In the genomic region with DNA sequence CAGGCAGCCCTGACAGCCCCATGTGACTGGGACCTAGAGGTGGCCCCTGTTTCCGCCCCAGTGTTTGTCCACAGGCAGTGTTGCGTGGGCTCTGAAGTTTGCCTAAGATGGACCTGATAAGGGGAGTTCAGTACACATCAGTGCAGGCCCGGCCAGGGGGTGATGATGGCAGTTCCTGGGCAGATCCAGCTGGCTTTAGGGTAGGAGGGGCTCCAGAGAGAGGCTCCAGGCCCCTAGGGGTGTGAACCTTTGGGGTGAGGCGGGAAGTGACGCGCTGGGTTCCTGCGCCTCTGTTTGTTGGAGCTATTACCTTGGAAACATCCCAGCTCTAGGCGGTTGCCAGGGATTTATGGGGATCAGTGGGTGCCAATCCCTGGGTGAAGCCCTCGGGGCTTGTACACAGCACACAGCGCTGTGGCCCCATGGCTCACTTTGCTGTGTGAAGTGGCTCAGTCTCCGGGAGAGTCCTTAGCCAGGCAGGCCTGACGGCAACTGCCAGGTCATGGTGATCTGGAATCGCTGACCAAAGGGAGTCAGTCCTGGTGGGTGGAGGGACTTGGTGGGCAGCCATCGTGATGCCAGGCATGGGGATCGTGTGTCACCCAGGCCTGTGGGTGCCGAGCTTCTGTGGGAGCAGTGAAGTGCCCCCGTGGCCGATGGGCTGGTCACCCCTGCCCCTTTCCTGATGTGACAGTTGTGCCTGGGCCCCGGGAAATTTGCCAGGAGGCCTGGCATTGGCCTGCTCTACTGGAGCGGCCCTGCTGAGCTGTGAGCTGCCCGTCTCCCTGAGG, we compare ENCODE assay signal across 8 cellular contexts.
DNase-seq lines count a peak whose midpoint lies in the region; ATAC-seq and TF ChIP-seq lines count a peak whose summit lies in the region.

No MANE protein-coding gene starts in this region.

- H4K20me1 ChIP-seq in GM23248 (ENCODE audit: insufficient read depth) (no peaks in the 10 kb centered on the region), OCI-LY7 (ENCODE audit: insufficient read depth, low read length) (0 out of 2 replicates have a peak, but pooled peaks cover 6% of the 10 kb centered on the region)

- peaks cover 27% of the 10 kb centered on the region for H3F3A ChIP-seq in GM23248 (ENCODE audit: insufficient read depth)

- H3K9me3 Mint-ChIP-seq in activated CD8-positive, alpha-beta memory T cell treated with anti-CD3 and anti-CD28 coated beads, Interleukin-2, amount 10 ng/mL, durations not matched to agents 7 days and 5 days (ENCODE audit: low read depth) = no peaks in the 10 kb centered on the region

- H3K4me3 ChIP-seq in GM23248 (no peak overlapping the region), sigmoid colon (no peak overlapping the region), OCI-LY7 (ENCODE audit: low read depth, low read length, poor library complexity, severe bottlenecking) (no peak overlapping the region)

- H3K4me2 ChIP-seq in GM23248 (ENCODE audit: unreplicated experiment) (peak overlapping the region; percentile 65), OCI-LY7 (ENCODE audit: low read length) (no peak overlapping the region)

- H3K9me3 ChIP-seq in GM23248 (ENCODE audit: low read depth) (no peaks in the 10 kb centered on the region), sigmoid colon (no peaks in the 10 kb centered on the region), OCI-LY7 (ENCODE audit: low read length) (no peaks in the 10 kb centered on the region)

- intact Hi-C loops in sigmoid colon (cut with DNase I) (no loop called here), OCI-LY7 (cut with micrococcal nuclease; ENCODE audit: unreplicated experiment) (no loop called here)

- no TSS peak for BruUV-seq in OCI-LY7 (replicated peaks; lab: Mats Ljungman, UMichigan)

- no peak for ATAC-seq in activated CD8-positive, alpha-beta memory T cell treated with anti-CD3 and anti-CD28 coated beads, Interleukin-2, amount 10 ng/mL, durations not matched to agents 7 days and 5 days

- TF ChIP-seq EP300 in sigmoid colon (IDR thresholded peaks at IDR 0.05) = no peak

- POLR2A ChIA-PET in OCI-LY7 (lab: Charles Lee) = no interaction called here

- in situ Hi-C loops in GM23248 (cut with MboI) = no loop called here

- TF ChIP-seq CTCF in sigmoid colon (IDR thresholded peaks at IDR 0.05) (no peak), OCI-LY7 (conservative IDR thresholded peaks at IDR 0.05; ENCODE audit: low read length) (no peak)

- no peak overlapping the region for H3K4me3 Mint-ChIP-seq in activated CD8-positive, alpha-beta memory T cell treated with anti-CD3 and anti-CD28 coated beads, Interleukin-2, amount 10 ng/mL, durations not matched to agents 7 days and 5 days

- peaks cover 8% of the 10 kb centered on the region; the same call in 1 of the 2 replicates for H3K79me2 ChIP-seq in GM23248 (ENCODE audit: insufficient read depth)
- peaks cover 29% of the 10 kb centered on the region; the same call in 1 of the 2 replicates for H3K79me2 ChIP-seq in OCI-LY7 (ENCODE audit: insufficient read depth, low read depth, low read length)

- peak overlapping the region; percentile 76 for H3K9ac ChIP-seq in GM23248

- H2AFZ ChIP-seq in GM23248 = no peak overlapping the region
- H2AFZ ChIP-seq in OCI-LY7 (ENCODE audit: low read length) = no peak overlapping the region

- TF ChIP-seq POLR2A in sigmoid colon (IDR thresholded peaks at IDR 0.05) = no peak

- no peaks in the 10 kb centered on the region for H3K9me2 ChIP-seq in GM23248 (ENCODE audit: insufficient read depth)
- H3K9me2 ChIP-seq in OCI-LY7 (ENCODE audit: insufficient read depth, low read length) = no peaks in the 10 kb centered on the region

- peaks cover 12% of the 10 kb centered on the region for H3K4me1 Mint-ChIP-seq in activated CD8-positive, alpha-beta memory T cell treated with anti-CD3 and anti-CD28 coated beads, Interleukin-2, amount 10 ng/mL, durations not matched to agents 7 days and 5 days

- CTCF ChIA-PET in activated CD8-positive, alpha-beta memory T cell treated with anti-CD3 and anti-CD28 coated beads, Interleukin-2, amount 10 ng/mL, durations not matched to agents 7 days and 5 days (lab: Charles Lee) = interaction anchor here (1.4 to 1.8 kb wide), 2 partner anchors 208 to 231 kb away, joined by 4 read pairs; no protein-coding TSS in a partner anchor
- CTCF ChIA-PET in OCI-LY7 (lab: Charles Lee; ENCODE audit: unreplicated experiment) = no interaction called here

- H3K27me3 ChIP-seq in GM23248 (replicated peaks; ENCODE audit: insufficient read depth) = no peaks in the 10 kb centered on the region
- H3K27me3 ChIP-seq in sigmoid colon = no peaks in the 10 kb centered on the region

- WGBS in GM23248 (ENCODE audit: low coverage in 1 of 2, low lambda C conversion rate in 2 of 2, missing lambda C conversion rate in 2 of 2), 2 experiments = 76 to 82% methylated on average over 18 to 21 of the region's 21 CpGs
- 16 to 68% methylated on average over 21 of the region's 21 CpGs for WGBS in sigmoid colon, 2 donors

- peak; percentile 64 for DNase-seq in GM23248
- peak; percentile 97 for DNase-seq in RPMI7951 (ENCODE audit: low read depth)
- DNase-seq in glomerular endothelial cell (ENCODE audit: extremely low read depth, low read depth, low spot score) = peak; percentile 23
- DNase-seq in sigmoid colon = peak; percentile 87
- no peak for DNase-seq in HCEC 1CT
- no peak for DNase-seq in activated CD8-positive, alpha-beta memory T cell treated with anti-CD3 and anti-CD28 coated beads, Interleukin-2, amount 10 ng/mL, durations not matched to agents 7 days and 5 days
- no peak for DNase-seq in 8988T
- DNase-seq in OCI-LY7 (ENCODE audit: low spot score) = no peak

- H3K27ac ChIP-seq in GM23248 = peak overlapping the region; percentile 95
- peak overlapping the region; percentile 57 to 87 (median 84) for H3K27ac ChIP-seq in sigmoid colon
- H3K27ac ChIP-seq in OCI-LY7 (ENCODE audit: low read depth, low read length, poor library complexity, severe bottlenecking) = no peak overlapping the region

- H3K36me3 Mint-ChIP-seq in activated CD8-positive, alpha-beta memory T cell treated with anti-CD3 and anti-CD28 coated beads, Interleukin-2, amount 10 ng/mL, durations not matched to agents 7 days and 5 days = no peaks in the 10 kb centered on the region

- H3K36me3 ChIP-seq in GM23248 (ENCODE audit: low read depth) = no peaks in the 10 kb centered on the region
- H3K36me3 ChIP-seq in sigmoid colon = no peaks in the 10 kb centered on the region
- peaks cover 4% of the 10 kb centered on the region; the same call in 1 of the 2 replicates for H3K36me3 ChIP-seq in OCI-LY7 (ENCODE audit: insufficient read depth, low read length)

- H3K4me1 ChIP-seq in GM23248 (ENCODE audit: insufficient read depth) = peaks cover 45% of the 10 kb centered on the region
- H3K4me1 ChIP-seq in sigmoid colon = peaks cover 0 to 49% (median 35%) of the 10 kb centered on the region in 4 donors
- H3K4me1 ChIP-seq in OCI-LY7 (ENCODE audit: insufficient read depth, low read length, poor library complexity, severe bottlenecking) = peaks cover 17% of the 10 kb centered on the region

- peaks cover 23% of the 10 kb centered on the region for H3K27me3 Mint-ChIP-seq in activated CD8-positive, alpha-beta memory T cell treated with anti-CD3 and anti-CD28 coated beads, Interleukin-2, amount 10 ng/mL, durations not matched to agents 7 days and 5 days

- no peak overlapping the region for H3K27ac Mint-ChIP-seq in activated CD8-positive, alpha-beta memory T cell treated with anti-CD3 and anti-CD28 coated beads, Interleukin-2, amount 10 ng/mL, durations not matched to agents 7 days and 5 days

Comparison
In these comparisons a context has a peak if more than half of its experiments do, and no peak if none do; other contexts are left out.
1. DNase-seq: peak in GM23248 (single experiment), RPMI7951 (single experiment), glomerular endothelial cell (single experiment) and sigmoid colon (single experiment); none in HCEC 1CT (single experiment), activated CD8-positive, alpha-beta memory T cell treated with anti-CD3 and anti-CD28 coated beads, Interleukin-2, amount 10 ng/mL, durations not matched to agents 7 days and 5 days (single experiment), 8988T (single experiment) and OCI-LY7 (single experiment).